Comparison of ENCODE assay signal across 2 cellular contexts in the genomic region with DNA sequence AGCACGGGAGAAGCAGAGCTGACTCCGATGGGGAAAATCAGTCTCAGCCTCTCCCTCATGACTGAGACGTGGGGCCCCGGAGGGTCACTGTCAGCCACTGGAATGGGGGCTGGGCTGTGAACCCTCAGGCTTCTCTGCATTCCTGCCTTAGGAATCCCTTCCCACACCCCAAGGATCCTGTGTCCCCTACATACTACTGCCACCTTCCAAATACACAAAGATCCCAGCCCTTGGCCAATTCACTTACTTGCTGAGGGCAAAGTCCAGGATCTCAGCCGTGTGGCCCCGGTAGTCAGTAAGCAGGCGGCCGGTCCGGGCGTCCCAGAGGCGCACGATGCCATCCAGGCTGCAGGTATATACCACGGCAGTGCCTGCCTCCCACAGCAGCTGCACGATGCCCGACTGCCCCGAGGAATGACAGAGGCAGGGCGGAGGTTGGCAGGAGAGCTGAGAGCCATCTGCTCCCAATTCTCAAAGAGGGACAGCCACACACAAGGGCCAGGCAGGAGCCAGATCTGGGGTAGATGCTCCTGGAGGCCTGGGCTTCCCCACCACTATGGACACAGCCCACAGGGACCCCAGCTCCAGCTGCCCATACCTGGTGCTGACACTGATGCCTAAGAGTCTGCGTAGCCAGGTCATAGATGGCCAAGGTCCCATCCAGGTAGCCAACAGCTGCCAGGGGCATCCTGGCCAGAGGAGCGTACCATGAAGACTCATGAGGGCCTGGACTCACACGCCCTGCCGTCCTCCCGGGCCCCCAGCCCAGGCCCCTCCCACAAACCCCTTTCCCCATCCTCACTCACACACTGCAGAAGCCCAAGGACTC.
TF ChIP-seq lines count a peak whose summit lies in the region.

No MANE protein-coding gene starts in this region.

TF ChIP-seq in HepG2, 621 proteins besides CTCF, POLR2A, EP300 and RAD21 (continues in another document):
- TF ChIP-seq RBM39 (IDR thresholded peaks at IDR 0.05; ENCODE audit: low read depth, low read length, poor library complexity, severe bottlenecking) (peak; percentile 34), ZNF160 (CRISPR knock-in tag; IDR thresholded peaks at IDR 0.05) (no peak), PATZ1 (CRISPR knock-in tag; IDR thresholded peaks at IDR 0.05) (peak; percentile 17; the same call in 1 of the 2 replicates), FOXC1 (CRISPR knock-in tag; IDR thresholded peaks at IDR 0.05; ENCODE audit: borderline replicate concordance) (no peak), ZNF552 (CRISPR knock-in tag; IDR thresholded peaks at IDR 0.05; ENCODE audit: borderline replicate concordance) (no peak), KLF9 (CRISPR knock-in tag; IDR thresholded peaks at IDR 0.05; ENCODE audit: low read depth) (no peak), ADNP (CRISPR knock-in tag; IDR thresholded peaks at IDR 0.05) (no peak), ZNF484 (CRISPR knock-in tag; IDR thresholded peaks at IDR 0.05; ENCODE audit: borderline replicate concordance, low read depth) (no peak), HOXA9 (CRISPR knock-in tag; IDR thresholded peaks at IDR 0.05; ENCODE audit: borderline replicate concordance) (no peak), ZBTB38 (CRISPR knock-in tag; IDR thresholded peaks at IDR 0.05) (peak; percentile 41; the same call in 1 of the 2 replicates), HIC2 (CRISPR knock-in tag; IDR thresholded peaks at IDR 0.05; ENCODE audit: low read depth) (0 out of 2 replicates have a peak, but pooled peaks have one; percentile 66), ZSCAN12 (CRISPR knock-in tag; IDR thresholded peaks at IDR 0.05) (no peak), RBFOX2 (IDR thresholded peaks at IDR 0.05; ENCODE audit: low read depth, low read length) (peak; percentile 63), ZNF274 (CRISPR knock-in tag; IDR thresholded peaks at IDR 0.05) (no peak), SOX13 (IDR thresholded peaks at IDR 0.05) (no peak), SOX13 (CRISPR knock-in tag; conservative IDR thresholded peaks at IDR 0.05 in 1 of 2, IDR thresholded peaks at IDR 0.05 in 1 of 2) (no peak), ZNF430 (CRISPR knock-in tag; IDR thresholded peaks at IDR 0.05) (no peak)
- TF ChIP-seq, protein P1, sequence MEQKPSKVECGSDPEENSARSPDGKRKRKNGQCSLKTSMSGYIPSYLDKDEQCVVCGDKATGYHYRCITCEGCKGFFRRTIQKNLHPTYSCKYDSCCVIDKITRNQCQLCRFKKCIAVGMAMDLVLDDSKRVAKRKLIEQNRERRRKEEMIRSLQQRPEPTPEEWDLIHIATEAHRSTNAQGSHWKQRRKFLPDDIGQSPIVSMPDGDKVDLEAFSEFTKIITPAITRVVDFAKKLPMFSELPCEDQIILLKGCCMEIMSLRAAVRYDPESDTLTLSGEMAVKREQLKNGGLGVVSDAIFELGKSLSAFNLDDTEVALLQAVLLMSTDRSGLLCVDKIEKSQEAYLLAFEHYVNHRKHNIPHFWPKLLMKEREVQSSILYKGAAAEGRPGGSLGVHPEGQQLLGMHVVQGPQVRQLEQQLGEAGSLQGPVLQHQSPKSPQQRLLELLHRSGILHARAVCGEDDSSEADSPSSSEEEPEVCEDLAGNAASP (CRISPR knock-in tag; IDR thresholded peaks at IDR 0.05; ENCODE audit: borderline replicate concordance) = no peak
- TF ChIP-seq, protein P2, sequence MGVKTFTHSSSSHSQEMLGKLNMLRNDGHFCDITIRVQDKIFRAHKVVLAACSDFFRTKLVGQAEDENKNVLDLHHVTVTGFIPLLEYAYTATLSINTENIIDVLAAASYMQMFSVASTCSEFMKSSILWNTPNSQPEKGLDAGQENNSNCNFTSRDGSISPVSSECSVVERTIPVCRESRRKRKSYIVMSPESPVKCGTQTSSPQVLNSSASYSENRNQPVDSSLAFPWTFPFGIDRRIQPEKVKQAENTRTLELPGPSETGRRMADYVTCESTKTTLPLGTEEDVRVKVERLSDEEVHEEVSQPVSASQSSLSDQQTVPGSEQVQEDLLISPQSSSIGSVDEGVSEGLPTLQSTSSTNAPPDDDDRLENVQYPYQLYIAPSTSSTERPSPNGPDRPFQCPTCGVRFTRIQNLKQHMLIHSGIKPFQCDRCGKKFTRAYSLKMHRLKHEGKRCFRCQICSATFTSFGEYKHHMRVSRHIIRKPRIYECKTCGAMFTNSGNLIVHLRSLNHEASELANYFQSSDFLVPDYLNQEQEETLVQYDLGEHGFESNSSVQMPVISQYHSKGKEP (CRISPR knock-in tag; IDR thresholded peaks at IDR 0.05) = no peak
- TF ChIP-seq, protein P3, sequence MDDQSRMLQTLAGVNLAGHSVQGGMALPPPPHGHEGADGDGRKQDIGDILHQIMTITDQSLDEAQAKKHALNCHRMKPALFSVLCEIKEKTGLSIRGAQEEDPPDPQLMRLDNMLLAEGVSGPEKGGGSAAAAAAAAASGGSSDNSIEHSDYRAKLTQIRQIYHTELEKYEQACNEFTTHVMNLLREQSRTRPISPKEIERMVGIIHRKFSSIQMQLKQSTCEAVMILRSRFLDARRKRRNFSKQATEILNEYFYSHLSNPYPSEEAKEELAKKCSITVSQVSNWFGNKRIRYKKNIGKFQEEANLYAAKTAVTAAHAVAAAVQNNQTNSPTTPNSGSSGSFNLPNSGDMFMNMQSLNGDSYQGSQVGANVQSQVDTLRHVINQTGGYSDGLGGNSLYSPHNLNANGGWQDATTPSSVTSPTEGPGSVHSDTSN (CRISPR knock-in tag; IDR thresholded peaks at IDR 0.05; ENCODE audit: borderline replicate concordance) = no peak

TF ChIP-seq in WTC11, 78 proteins besides CTCF, POLR2A, EP300 and RAD21:
- TF ChIP-seq CREM (CRISPR knock-in tag; IDR thresholded peaks at IDR 0.05) = no peak
- TF ChIP-seq, protein P4, sequence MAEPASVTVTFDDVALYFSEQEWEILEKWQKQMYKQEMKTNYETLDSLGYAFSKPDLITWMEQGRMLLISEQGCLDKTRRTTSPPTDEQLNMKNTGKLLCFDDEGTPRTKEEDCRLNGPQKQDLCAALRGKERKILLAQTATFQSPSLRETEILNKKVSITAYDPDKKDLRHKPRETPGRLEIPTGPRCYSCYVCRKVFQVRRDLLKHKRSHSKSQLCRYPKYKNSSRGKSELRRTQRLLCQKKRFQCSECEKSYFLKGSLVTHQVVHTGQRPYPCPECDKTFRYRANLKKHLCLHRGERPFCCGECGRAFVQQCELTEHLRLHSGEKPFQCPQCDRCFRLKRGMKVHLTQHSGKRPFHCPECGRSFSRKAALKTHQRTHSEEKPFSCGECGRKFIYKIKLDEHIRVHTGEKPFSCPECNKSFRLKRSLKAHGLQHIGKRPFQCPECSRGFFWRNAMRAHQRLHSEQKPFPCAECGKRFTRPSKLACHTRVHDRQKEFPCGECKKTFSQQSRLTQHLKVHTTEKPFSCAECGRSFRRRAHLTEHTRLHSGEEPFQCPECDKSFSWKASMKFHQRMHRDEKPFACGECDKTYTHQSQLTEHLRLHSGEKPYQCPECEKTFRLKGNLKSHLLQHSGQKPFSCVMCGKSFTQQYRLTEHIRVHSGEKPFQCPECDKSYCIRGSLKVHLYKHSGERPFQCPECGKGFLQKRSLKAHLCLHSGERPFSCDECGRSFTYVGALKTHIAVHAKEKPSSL (CRISPR knock-in tag; conservative IDR thresholded peaks at IDR 0.05) = no peak
- no peak for TF ChIP-seq TEAD4 (CRISPR knock-in tag; IDR thresholded peaks at IDR 0.05)
- no peak for TF ChIP-seq GABPB1 (CRISPR knock-in tag; IDR thresholded peaks at IDR 0.05)
- TF ChIP-seq ZBTB21 (CRISPR knock-in tag; IDR thresholded peaks at IDR 0.05; ENCODE audit: borderline replicate concordance) = no peak
- no peak for TF ChIP-seq NFE2L1 (CRISPR knock-in tag; IDR thresholded peaks at IDR 0.05)
- TF ChIP-seq, protein P5, sequence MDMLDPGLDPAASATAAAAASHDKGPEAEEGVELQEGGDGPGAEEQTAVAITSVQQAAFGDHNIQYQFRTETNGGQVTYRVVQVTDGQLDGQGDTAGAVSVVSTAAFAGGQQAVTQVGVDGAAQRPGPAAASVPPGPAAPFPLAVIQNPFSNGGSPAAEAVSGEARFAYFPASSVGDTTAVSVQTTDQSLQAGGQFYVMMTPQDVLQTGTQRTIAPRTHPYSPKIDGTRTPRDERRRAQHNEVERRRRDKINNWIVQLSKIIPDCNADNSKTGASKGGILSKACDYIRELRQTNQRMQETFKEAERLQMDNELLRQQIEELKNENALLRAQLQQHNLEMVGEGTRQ (CRISPR knock-in tag; IDR thresholded peaks at IDR 0.05) = no peak
